8 cellular contexts compared by ENCODE assay signal in the genomic region with DNA sequence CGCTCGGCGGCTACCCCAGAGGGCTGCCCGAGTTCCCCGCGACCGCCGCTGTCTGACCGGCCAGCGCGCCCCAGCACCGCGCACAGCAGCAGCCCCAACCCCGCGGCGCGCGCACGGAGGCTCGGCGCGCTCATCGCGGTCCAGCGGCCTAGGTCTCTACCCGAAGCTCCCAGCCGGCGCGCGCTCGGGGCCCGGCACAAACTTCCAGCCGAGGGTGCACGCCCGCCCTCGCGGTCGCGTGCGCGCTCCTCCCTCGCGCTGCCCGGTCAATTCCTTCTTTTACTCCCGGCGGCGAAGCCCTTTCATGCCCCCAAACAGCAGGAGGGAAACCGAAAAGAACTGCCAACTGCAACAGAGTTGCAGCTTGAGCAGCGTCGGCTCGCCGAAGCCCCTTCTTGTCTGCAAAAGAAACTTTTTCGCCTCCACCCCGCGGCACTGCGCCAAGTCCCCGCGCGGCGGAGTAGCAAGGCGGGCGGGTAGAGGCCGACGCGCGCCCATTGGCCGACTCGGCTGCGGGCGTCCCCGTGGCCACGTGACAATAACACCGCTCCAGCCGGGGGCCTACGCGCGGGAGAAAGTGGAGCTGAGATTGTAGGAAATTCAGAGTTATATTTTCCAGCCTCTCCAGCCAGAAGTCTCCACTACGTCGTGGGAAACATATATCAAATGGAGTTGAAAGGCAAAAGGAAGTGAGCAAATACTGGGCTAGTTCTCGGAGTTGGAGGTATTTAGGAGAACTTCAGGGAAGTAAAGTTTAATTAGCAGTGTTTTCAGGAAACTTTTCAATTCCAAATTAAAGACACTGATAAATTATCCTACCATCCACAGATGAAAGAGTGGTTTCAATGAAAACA. TPM values are rescaled to one million over a fixed set of nuclear protein-coding genes. Genes with fewer than 3 reads are reported as not detected.
A peak's percentile ranks its signal among the peaks of the same experiment; 100 is the strongest.
DNase-seq lines count a peak whose midpoint lies in the region; ATAC-seq lines count a peak whose summit lies in the region.

A gene with protein sequence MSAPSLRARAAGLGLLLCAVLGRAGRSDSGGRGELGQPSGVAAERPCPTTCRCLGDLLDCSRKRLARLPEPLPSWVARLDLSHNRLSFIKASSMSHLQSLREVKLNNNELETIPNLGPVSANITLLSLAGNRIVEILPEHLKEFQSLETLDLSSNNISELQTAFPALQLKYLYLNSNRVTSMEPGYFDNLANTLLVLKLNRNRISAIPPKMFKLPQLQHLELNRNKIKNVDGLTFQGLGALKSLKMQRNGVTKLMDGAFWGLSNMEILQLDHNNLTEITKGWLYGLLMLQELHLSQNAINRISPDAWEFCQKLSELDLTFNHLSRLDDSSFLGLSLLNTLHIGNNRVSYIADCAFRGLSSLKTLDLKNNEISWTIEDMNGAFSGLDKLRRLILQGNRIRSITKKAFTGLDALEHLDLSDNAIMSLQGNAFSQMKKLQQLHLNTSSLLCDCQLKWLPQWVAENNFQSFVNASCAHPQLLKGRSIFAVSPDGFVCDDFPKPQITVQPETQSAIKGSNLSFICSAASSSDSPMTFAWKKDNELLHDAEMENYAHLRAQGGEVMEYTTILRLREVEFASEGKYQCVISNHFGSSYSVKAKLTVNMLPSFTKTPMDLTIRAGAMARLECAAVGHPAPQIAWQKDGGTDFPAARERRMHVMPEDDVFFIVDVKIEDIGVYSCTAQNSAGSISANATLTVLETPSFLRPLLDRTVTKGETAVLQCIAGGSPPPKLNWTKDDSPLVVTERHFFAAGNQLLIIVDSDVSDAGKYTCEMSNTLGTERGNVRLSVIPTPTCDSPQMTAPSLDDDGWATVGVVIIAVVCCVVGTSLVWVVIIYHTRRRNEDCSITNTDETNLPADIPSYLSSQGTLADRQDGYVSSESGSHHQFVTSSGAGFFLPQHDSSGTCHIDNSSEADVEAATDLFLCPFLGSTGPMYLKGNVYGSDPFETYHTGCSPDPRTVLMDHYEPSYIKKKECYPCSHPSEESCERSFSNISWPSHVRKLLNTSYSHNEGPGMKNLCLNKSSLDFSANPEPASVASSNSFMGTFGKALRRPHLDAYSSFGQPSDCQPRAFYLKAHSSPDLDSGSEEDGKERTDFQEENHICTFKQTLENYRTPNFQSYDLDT (minus strand): TSS at position 403 of the 854 bp plus-strand sequence. CDS start 269 bp downstream, at position 134.

- DNase-seq in Ammon's horn (ENCODE audit: low spot score) (peak; percentile 89), NCI-H345 (lab: John Stamatoyannopoulos, UW) (peak; percentile 88), Right ventricle myocardium inferior (ENCODE audit: missing footprints) (peak; percentile 92), occipital lobe (lab: John Stamatoyannopoulos, UW) (peak; percentile 61), Kasumi-1 (lab: John Stamatoyannopoulos, UW) (no peak)

- intact Hi-C loops in Right ventricle myocardium inferior (cut with DNase I) = no loop called here

- ATAC-seq in GM18870 (IDR thresholded peaks at IDR 0.05; ENCODE audit: unreplicated experiment) = peak; percentile 61
- ATAC-seq in HG03064 (IDR thresholded peaks at IDR 0.05; ENCODE audit: low read depth, unreplicated experiment) = peak; percentile 94
- peak; percentile 95 for ATAC-seq in Right ventricle myocardium inferior

- H3K27ac ChIP-seq in adipose tissue (ENCODE audit: low read depth, low read length) = peak within 1 kb of the TSS; percentile 55

- WGBS in adipose tissue, 3 donors = 0 to 1% (median 0%) methylated on average over 65 to 80 of the region's 80 CpGs

RNA-seq across cellular contexts. Expression of the gene that starts here (rescaled TPM):
- polyA plus RNA-seq in adipose tissue = 10 to 100 TPM in 1 of 3 donors, 1 to 10 TPM in 2; 8.0 to 14.7 (median 8.1) TPM
- total RNA-seq in Right ventricle myocardium inferior (3.8 TPM), occipital lobe (12.3 TPM)

Comparison
In these comparisons a context has a peak if more than half of its experiments do, and no peak if none do; other contexts are left out.
1. DNase-seq: peak in Ammon's horn (single experiment), NCI-H345 (single experiment), Right ventricle myocardium inferior (single experiment) and occipital lobe (single experiment); none in Kasumi-1 (0 of 2).
2. Peak in every context shown above with its lines, with median percentiles within 50 percentile points of each other: ATAC-seq.